Comparison of ENCODE assay signal across 8 cellular contexts in the genomic region with DNA sequence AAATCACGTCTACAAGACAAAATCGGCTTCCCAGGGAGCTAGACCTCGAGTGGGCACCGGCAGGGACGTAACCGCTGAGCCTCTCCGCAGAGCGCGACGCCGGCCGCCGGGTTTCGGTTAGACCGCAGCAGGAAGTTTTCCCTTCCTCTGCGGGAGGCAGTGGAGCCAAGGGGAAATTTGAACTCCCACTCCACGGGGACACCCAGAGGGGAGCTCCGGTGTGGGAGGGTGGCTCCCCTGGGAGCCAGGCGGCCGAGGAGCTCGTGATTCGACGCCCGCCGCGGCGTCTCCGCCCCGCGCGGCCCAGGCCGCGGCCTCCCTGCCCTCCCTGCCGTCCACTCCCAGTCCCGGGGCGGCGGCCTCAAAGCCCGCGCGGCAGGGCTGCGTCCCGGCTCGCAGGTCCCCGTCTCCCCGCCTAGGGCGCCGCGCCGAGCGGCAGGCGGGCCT. TPM values are rescaled to one million over a fixed set of nuclear protein-coding genes. Genes with fewer than 3 reads are reported as not detected.
DNase-seq lines count a peak whose midpoint lies in the region; ATAC-seq, FAIRE-seq and TF ChIP-seq lines count a peak whose summit lies in the region.

No MANE protein-coding gene starts in this region.

- peak overlapping the region; percentile 73 to 95 for H3K27ac Mint-ChIP-seq in activated naive CD4-positive, alpha-beta T cell treated with anti-CD3 and anti-CD28 coated beads, Interleukin-2, amount 50 U/mL, for 72 hours
- H3K27ac Mint-ChIP-seq in progenitor cell of endocrine pancreas: peak overlapping the region; percentile 98

- peak overlapping the region; percentile 76 for H3K4me3 ChIP-seq in AG09309 (ENCODE audit: control insufficient read depth, low read depth, low read length)

- no peak for DNase-seq in AG09309 (ENCODE audit: low read depth)
- DNase-seq in GM18507 (ENCODE audit: extremely low spot score, insufficient read length, low read depth): no peak
- peak; percentile 54 for DNase-seq in NCI-H2171 (lab: John Stamatoyannopoulos, UW)
- peak in 1 of 2 donors; percentile 80 for DNase-seq in activated naive CD4-positive, alpha-beta T cell treated with anti-CD3 and anti-CD28 coated beads, Interleukin-2, amount 50 U/mL, for 72 hours (ENCODE audit: low spot score in 2 of 2)
- peak; percentile 85 for DNase-seq in cardiac septum (ENCODE audit: low spot score)
- no peak for DNase-seq in progenitor cell of endocrine pancreas (ENCODE audit: low spot score, unreplicated experiment)
- no peak for DNase-seq in islet precursor cell

- intact Hi-C loops in cardiac septum (cut with DNase I): loop anchor here (2.0 to 5.0 kb wide), 2 partner anchors 41 to 47 kb away; no protein-coding TSS in a partner anchor

- H3K36me3 Mint-ChIP-seq in activated naive CD4-positive, alpha-beta T cell treated with anti-CD3 and anti-CD28 coated beads, Interleukin-2, amount 50 U/mL, for 72 hours: peaks cover 8 to 10% of the 10 kb centered on the region in 2 donors
- peaks cover 2% of the 10 kb centered on the region for H3K36me3 Mint-ChIP-seq in progenitor cell of endocrine pancreas (ENCODE audit: insufficient read depth)

- H3K27me3 Mint-ChIP-seq in progenitor cell of endocrine pancreas: no peaks in the 10 kb centered on the region

- H3K9me3 Mint-ChIP-seq in activated naive CD4-positive, alpha-beta T cell treated with anti-CD3 and anti-CD28 coated beads, Interleukin-2, amount 50 U/mL, for 72 hours: no peaks in the 10 kb centered on the region
- H3K9me3 Mint-ChIP-seq in progenitor cell of endocrine pancreas (ENCODE audit: low read depth): no peaks in the 10 kb centered on the region

- FAIRE-seq in GM18507 (lab: Jason Lieb, UNC): peak; percentile 74

- peak overlapping the region; percentile 85 for H3K4me3 Mint-ChIP-seq in progenitor cell of endocrine pancreas (ENCODE audit: low read depth)

- ATAC-seq in HG02970 (IDR thresholded peaks at IDR 0.05; ENCODE audit: low FRiP score, unreplicated experiment): peak; percentile 41
- peak; percentile 31 to 59 for ATAC-seq in activated naive CD4-positive, alpha-beta T cell treated with anti-CD3 and anti-CD28 coated beads, Interleukin-2, amount 50 U/mL, for 72 hours

- peaks cover 28% of the 10 kb centered on the region for H3K4me1 Mint-ChIP-seq in progenitor cell of endocrine pancreas (ENCODE audit: low read depth)

- no peak for TF ChIP-seq CTCF in AG09309 (IDR thresholded peaks at IDR 0.05; ENCODE audit: control insufficient read depth, insufficient read depth, low read depth, low read length, missing control alignments)
- TF ChIP-seq CTCF in progenitor cell of endocrine pancreas (IDR thresholded peaks at IDR 0.05; ENCODE audit: unreplicated experiment): no peak

RNA-seq across cellular contexts. Expression of gene SYPL1, which starts 0.4 kb away (rescaled TPM):
- 10 to 100 TPM; 22.9 to 30.8 TPM for total RNA-seq in activated naive CD4-positive, alpha-beta T cell treated with anti-CD3 and anti-CD28 coated beads, Interleukin-2, amount 50 U/mL, for 72 hours
- 58.3 TPM for total RNA-seq in cardiac septum
- total RNA-seq in progenitor cell of endocrine pancreas: 52.8 and 60.3 TPM in 2 replicates

Comparison
In these comparisons a context has a peak if more than half of its experiments do, and no peak if none do; other contexts are left out.
1. DNase-seq: peak in NCI-H2171 (single experiment) and cardiac septum (single experiment); none in AG09309 (single experiment), GM18507 (single experiment), progenitor cell of endocrine pancreas (single experiment) and islet precursor cell (single experiment).